21 cellular contexts compared by ENCODE assay signal in genomic region chr15:76565366-76565765, GRCh38.
"Had no signal": no experiment of that assay in that cellular context is flagged by ENCODE, and none has a peak within 500 bp of the region (broad histone marks: within the 10 kb centered on the region; RNA-seq: fewer than 3 reads in every experiment).

No MANE protein-coding gene starts in this region.

- H3K27me3 Mint-ChIP-seq: activated CD4-positive, alpha-beta T cell treated with anti-CD3 and anti-CD28 coated beads, Interleukin-2, amount 10 ng/mL, durations not matched to agents 7 days and 5 days; activated naive CD8-positive, alpha-beta T cell had no signal

- H3K27me3 ChIP-seq: foreskin keratinocyte, neutrophil, tibial nerve, vagina had no signal

- H3K4me3 Mint-ChIP-seq: activated CD4-positive, alpha-beta T cell treated with anti-CD3 and anti-CD28 coated beads, Interleukin-2, amount 10 ng/mL, durations not matched to agents 7 days and 5 days; activated naive CD8-positive, alpha-beta T cell; natural killer cell; T-helper 2 cell treated with Interferon-gamma antibody and Interleukin-4, amounts not matched to agents 5 μg/mL and 100 μg/mL, for 36 hours had no signal

- H3K9me3 ChIP-seq: mucosa of descending colon, neutrophil, vagina had no signal

- H3K4me1 Mint-ChIP-seq: activated CD4-positive, alpha-beta T cell treated with anti-CD3 and anti-CD28 coated beads, Interleukin-2, amount 10 ng/mL, durations not matched to agents 7 days and 5 days; natural killer cell had no signal

- H3K4me1 ChIP-seq: foreskin keratinocyte, left ventricle myocardium inferior, tibial nerve, vagina had no signal

- H3K36me3 ChIP-seq: neutrophil, vagina had no signal

- DNase-seq: activated CD4-positive, alpha-beta T cell treated with anti-CD3 and anti-CD28 coated beads, Interleukin-2, amount 10 ng/mL, durations not matched to agents 7 days and 5 days; activated CD4-positive, CD25-positive, alpha-beta regulatory T cell; activated CD8-positive, alpha-beta memory T cell treated with anti-CD3 and anti-CD28 coated beads, Interleukin-2, amount 50 U/mL, for 48 hours; activated gamma-delta T cell treated with Interleukin-2 at 50 U/mL for 16 hours; aorta; foreskin keratinocyte; glutamatergic neuron; left ventricle myocardium inferior; mucosa of descending colon; natural killer cell; posterior cingulate gyrus; retina; stimulated activated CD4-positive, alpha-beta T cell treated with anti-CD3 and anti-CD28 coated beads, Interleukin-2, amount 100 ng/mL, for 48 hours; stimulated activated naive CD4-positive, alpha-beta T cell; substantia nigra had no signal

- H3K4me3 ChIP-seq: left ventricle myocardium inferior, mucosa of descending colon, tibial nerve, vagina had no signal

- H3K27ac Mint-ChIP-seq: activated CD4-positive, alpha-beta T cell treated with anti-CD3 and anti-CD28 coated beads, Interleukin-2, amount 10 ng/mL, durations not matched to agents 7 days and 5 days; activated naive CD8-positive, alpha-beta T cell; natural killer cell; T-helper 2 cell treated with Interferon-gamma antibody and Interleukin-4, amounts not matched to agents 5 μg/mL and 100 μg/mL, for 36 hours had no signal

- H3K27ac ChIP-seq: foreskin keratinocyte, left ventricle myocardium inferior, neutrophil, tibial nerve, vagina had no signal

- ATAC-seq: esophagus mucosa, foreskin keratinocyte, mucosa of descending colon, natural killer cell had no signal
